Comparison of ENCODE assay signal across 1 cellular context in the genomic region with DNA sequence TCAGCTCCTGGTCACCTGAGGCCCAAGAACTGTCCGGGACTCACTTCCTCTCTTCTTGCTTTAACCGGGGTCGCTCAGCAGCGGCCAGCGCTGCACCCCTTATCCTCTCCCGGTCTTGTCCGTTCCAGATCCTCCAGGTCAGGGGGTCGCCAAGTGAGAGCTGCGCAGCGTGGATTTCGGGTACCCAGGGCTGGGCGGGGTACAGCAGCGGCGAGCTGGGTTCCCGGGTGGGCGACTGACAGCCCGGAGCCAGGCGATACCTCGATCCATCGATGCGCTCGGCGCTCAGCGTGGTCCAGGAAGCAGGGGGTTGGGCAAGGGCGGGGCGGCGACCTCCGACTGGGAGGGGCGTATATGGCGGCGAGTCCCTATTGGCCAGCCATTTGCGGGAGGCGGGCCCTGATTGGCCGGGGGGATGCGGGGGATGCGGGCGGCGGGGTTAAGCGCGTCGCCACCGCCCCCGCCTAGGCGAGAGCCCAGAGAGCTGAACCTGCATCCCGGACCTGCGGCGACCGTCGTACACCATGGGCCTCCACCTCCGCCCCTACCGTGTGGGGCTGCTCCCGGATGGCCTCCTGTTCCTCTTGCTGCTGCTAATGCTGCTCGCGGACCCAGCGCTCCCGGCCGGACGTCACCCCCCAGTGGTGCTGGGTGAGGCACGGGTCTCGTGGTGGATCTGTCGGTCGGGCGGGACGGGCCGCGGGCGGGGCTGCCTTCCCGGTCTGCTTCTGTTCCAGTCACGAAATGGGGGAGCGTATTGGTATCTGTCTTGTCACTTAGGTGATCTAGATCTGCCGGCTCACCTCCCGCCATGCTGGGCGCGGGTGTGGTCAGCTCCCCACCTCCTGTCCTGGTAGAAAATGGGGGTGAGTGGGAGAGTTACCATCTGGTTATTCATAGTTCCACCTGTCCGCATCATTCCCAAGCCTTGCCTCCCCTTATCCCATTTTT.
TF ChIP-seq lines count a peak whose summit lies in the region.

A gene with protein sequence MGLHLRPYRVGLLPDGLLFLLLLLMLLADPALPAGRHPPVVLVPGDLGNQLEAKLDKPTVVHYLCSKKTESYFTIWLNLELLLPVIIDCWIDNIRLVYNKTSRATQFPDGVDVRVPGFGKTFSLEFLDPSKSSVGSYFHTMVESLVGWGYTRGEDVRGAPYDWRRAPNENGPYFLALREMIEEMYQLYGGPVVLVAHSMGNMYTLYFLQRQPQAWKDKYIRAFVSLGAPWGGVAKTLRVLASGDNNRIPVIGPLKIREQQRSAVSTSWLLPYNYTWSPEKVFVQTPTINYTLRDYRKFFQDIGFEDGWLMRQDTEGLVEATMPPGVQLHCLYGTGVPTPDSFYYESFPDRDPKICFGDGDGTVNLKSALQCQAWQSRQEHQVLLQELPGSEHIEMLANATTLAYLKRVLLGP (plus strand): TSS at position 471 of the 951 bp plus-strand sequence. CDS start 54 bp downstream, at position 525.

TF ChIP-seq in HepG2, 621 proteins besides CTCF, POLR2A, EP300 and RAD21 (continued from another document and continues in another):
- TF ChIP-seq MXI1 (IDR thresholded peaks at IDR 0.05; ENCODE audit: borderline replicate concordance, low read depth, low read length) (peak; percentile 84; the same call in 2 of the 3 replicates), HMG20B (CRISPR knock-in tag; conservative IDR thresholded peaks at IDR 0.05) (no peak), DMAP1 (CRISPR knock-in tag; IDR thresholded peaks at IDR 0.05) (peak; percentile 77), TGIF2 (CRISPR knock-in tag; IDR thresholded peaks at IDR 0.05) (peak; percentile 91; the same call in 1 of the 2 replicates), ZNF530 (CRISPR knock-in tag; IDR thresholded peaks at IDR 0.05; ENCODE audit: low read depth) (no peak), JUND (CRISPR knock-in tag; IDR thresholded peaks at IDR 0.05) (no peak), RFX3 (CRISPR knock-in tag; IDR thresholded peaks at IDR 0.05) (no peak), YY1 (IDR thresholded peaks at IDR 0.05; ENCODE audit: insufficient read depth, insufficient replicate concordance, low read depth, low read length) (peak; percentile 79), HNRNPLL (IDR thresholded peaks at IDR 0.05; ENCODE audit: low read depth, low read length, poor library complexity, severe bottlenecking) (peak; percentile 64), CENPX (CRISPR knock-in tag; IDR thresholded peaks at IDR 0.05) (no peak), ZNF20 (CRISPR knock-in tag; IDR thresholded peaks at IDR 0.05) (no peak), ZNF749 (CRISPR knock-in tag; IDR thresholded peaks at IDR 0.05; ENCODE audit: borderline replicate concordance) (no peak), ZNF562 (CRISPR knock-in tag; IDR thresholded peaks at IDR 0.05; ENCODE audit: borderline replicate concordance) (no peak), XBP1 (CRISPR knock-in tag; IDR thresholded peaks at IDR 0.05) (no peak), MED1 (CRISPR knock-in tag; IDR thresholded peaks at IDR 0.05) (peak; percentile 62), FIP1L1 (IDR thresholded peaks at IDR 0.05; ENCODE audit: borderline replicate concordance, insufficient read depth, low read depth, low read length) (no peak), NR2F6 (IDR thresholded peaks at IDR 0.05) (no peak), NR2F6 (CRISPR knock-in tag; IDR thresholded peaks at IDR 0.05) (no peak; the same call in 1 of the 2 replicates), ZNF644 (CRISPR knock-in tag; IDR thresholded peaks at IDR 0.05; ENCODE audit: low read depth) (no peak), CAMTA2 (CRISPR knock-in tag; IDR thresholded peaks at IDR 0.05; ENCODE audit: borderline replicate concordance) (0 out of 2 replicates have a peak, but pooled peaks have one; percentile 35), POGZ (CRISPR knock-in tag; IDR thresholded peaks at IDR 0.05) (peak; percentile 90), ZNF292 (CRISPR knock-in tag; IDR thresholded peaks at IDR 0.05; ENCODE audit: borderline replicate concordance, low read depth) (0 out of 2 replicates have a peak, but pooled peaks have one; percentile 21), ZFP90 (CRISPR knock-in tag; IDR thresholded peaks at IDR 0.05; ENCODE audit: borderline replicate concordance) (peak; percentile 88), ARNTL (CRISPR knock-in tag; IDR thresholded peaks at IDR 0.05) (peak; percentile 53), SMAD1 (CRISPR knock-in tag; IDR thresholded peaks at IDR 0.05; ENCODE audit: borderline replicate concordance, low read depth) (peak; percentile 82), JDP2 (CRISPR knock-in tag; IDR thresholded peaks at IDR 0.05; ENCODE audit: borderline replicate concordance) (no peak; the same call in 1 of the 2 replicates), ZBTB7B (CRISPR knock-in tag; IDR thresholded peaks at IDR 0.05) (peak; percentile 81), RORA (CRISPR knock-in tag; IDR thresholded peaks at IDR 0.05) (no peak), SRF (IDR thresholded peaks at IDR 0.05; ENCODE audit: low read depth, low read length) (peak; percentile 95), ZFP41 (CRISPR knock-in tag; IDR thresholded peaks at IDR 0.05; ENCODE audit: borderline replicate concordance) (no peak)
- TF ChIP-seq, protein P1, sequence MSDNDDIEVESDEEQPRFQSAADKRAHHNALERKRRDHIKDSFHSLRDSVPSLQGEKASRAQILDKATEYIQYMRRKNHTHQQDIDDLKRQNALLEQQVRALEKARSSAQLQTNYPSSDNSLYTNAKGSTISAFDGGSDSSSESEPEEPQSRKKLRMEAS (IDR thresholded peaks at IDR 0.05): peak; percentile 64
- TF ChIP-seq, protein P2, sequence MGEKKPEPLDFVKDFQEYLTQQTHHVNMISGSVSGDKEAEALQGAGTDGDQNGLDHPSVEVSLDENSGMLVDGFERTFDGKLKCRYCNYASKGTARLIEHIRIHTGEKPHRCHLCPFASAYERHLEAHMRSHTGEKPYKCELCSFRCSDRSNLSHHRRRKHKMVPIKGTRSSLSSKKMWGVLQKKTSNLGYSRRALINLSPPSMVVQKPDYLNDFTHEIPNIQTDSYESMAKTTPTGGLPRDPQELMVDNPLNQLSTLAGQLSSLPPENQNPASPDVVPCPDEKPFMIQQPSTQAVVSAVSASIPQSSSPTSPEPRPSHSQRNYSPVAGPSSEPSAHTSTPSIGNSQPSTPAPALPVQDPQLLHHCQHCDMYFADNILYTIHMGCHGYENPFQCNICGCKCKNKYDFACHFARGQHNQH (CRISPR knock-in tag; IDR thresholded peaks at IDR 0.05): peak; percentile 40; the same call in 1 of the 2 replicates
- TF ChIP-seq, protein P3, sequence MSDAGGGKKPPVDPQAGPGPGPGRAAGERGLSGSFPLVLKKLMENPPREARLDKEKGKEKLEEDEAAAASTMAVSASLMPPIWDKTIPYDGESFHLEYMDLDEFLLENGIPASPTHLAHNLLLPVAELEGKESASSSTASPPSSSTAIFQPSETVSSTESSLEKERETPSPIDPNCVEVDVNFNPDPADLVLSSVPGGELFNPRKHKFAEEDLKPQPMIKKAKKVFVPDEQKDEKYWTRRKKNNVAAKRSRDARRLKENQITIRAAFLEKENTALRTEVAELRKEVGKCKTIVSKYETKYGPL (CRISPR knock-in tag; IDR thresholded peaks at IDR 0.05): no peak
- TF ChIP-seq, protein P4, sequence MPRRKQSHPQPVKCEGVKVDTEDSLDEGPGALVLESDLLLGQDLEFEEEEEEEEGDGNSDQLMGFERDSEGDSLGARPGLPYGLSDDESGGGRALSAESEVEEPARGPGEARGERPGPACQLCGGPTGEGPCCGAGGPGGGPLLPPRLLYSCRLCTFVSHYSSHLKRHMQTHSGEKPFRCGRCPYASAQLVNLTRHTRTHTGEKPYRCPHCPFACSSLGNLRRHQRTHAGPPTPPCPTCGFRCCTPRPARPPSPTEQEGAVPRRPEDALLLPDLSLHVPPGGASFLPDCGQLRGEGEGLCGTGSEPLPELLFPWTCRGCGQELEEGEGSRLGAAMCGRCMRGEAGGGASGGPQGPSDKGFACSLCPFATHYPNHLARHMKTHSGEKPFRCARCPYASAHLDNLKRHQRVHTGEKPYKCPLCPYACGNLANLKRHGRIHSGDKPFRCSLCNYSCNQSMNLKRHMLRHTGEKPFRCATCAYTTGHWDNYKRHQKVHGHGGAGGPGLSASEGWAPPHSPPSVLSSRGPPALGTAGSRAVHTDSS (CRISPR knock-in tag; conservative IDR thresholded peaks at IDR 0.05): no peak
- TF ChIP-seq, protein P5, sequence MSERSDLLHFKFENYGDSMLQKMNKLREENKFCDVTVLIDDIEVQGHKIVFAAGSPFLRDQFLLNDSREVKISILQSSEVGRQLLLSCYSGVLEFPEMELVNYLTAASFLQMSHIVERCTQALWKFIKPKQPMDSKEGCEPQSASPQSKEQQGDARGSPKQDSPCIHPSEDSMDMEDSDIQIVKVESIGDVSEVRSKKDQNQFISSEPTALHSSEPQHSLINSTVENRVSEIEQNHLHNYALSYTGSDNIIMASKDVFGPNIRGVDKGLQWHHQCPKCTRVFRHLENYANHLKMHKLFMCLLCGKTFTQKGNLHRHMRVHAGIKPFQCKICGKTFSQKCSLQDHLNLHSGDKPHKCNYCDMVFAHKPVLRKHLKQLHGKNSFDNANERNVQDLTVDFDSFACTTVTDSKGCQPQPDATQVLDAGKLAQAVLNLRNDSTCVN (CRISPR knock-in tag; IDR thresholded peaks at IDR 0.05; ENCODE audit: borderline replicate concordance): 0 out of 2 replicates have a peak, but pooled peaks have one; percentile 15
- TF ChIP-seq, protein P6, sequence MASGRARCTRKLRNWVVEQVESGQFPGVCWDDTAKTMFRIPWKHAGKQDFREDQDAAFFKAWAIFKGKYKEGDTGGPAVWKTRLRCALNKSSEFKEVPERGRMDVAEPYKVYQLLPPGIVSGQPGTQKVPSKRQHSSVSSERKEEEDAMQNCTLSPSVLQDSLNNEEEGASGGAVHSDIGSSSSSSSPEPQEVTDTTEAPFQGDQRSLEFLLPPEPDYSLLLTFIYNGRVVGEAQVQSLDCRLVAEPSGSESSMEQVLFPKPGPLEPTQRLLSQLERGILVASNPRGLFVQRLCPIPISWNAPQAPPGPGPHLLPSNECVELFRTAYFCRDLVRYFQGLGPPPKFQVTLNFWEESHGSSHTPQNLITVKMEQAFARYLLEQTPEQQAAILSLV (CRISPR knock-in tag; IDR thresholded peaks at IDR 0.05; ENCODE audit: borderline replicate concordance): no peak
- TF ChIP-seq, protein P7, sequence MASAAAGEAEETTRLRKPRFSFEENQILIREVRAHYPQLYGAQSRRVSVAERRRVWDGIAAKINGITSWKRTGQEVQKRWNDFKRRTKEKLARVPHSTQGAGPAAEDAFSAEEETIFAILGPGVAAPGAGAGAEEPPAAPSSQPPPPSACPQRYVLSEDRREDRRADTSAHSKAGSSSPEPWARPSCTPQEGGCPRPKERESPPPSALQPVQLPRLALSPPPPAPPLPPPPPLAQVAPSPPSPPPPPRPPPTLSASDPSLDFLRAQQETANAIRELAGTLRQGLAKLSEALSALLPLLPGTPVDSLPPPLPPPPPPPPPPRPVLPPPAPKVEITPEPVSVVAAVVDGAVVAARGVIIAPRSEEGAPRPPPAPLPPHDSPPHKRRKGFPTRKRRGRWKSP (CRISPR knock-in tag; IDR thresholded peaks at IDR 0.05): peak; percentile 59; the same call in 1 of the 2 replicates
- TF ChIP-seq, protein P8, sequence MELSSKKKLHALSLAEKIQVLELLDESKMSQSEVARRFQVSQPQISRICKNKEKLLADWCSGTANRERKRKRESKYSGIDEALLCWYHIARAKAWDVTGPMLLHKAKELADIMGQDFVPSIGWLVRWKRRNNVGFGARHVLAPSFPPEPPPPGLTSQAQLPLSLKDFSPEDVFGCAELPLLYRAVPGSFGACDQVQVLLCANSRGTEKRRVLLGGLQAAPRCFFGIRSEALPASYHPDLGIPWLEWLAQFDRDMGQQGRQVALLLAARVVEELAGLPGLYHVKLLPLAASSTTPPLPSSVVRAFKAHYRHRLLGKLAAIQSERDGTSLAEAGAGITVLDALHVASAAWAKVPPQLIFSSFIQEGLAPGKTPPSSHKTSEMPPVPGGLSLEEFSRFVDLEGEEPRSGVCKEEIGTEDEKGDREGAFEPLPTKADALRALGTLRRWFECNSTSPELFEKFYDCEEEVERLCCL (CRISPR knock-in tag; IDR thresholded peaks at IDR 0.05; ENCODE audit: borderline replicate concordance): no peak
- TF ChIP-seq, protein P9, sequence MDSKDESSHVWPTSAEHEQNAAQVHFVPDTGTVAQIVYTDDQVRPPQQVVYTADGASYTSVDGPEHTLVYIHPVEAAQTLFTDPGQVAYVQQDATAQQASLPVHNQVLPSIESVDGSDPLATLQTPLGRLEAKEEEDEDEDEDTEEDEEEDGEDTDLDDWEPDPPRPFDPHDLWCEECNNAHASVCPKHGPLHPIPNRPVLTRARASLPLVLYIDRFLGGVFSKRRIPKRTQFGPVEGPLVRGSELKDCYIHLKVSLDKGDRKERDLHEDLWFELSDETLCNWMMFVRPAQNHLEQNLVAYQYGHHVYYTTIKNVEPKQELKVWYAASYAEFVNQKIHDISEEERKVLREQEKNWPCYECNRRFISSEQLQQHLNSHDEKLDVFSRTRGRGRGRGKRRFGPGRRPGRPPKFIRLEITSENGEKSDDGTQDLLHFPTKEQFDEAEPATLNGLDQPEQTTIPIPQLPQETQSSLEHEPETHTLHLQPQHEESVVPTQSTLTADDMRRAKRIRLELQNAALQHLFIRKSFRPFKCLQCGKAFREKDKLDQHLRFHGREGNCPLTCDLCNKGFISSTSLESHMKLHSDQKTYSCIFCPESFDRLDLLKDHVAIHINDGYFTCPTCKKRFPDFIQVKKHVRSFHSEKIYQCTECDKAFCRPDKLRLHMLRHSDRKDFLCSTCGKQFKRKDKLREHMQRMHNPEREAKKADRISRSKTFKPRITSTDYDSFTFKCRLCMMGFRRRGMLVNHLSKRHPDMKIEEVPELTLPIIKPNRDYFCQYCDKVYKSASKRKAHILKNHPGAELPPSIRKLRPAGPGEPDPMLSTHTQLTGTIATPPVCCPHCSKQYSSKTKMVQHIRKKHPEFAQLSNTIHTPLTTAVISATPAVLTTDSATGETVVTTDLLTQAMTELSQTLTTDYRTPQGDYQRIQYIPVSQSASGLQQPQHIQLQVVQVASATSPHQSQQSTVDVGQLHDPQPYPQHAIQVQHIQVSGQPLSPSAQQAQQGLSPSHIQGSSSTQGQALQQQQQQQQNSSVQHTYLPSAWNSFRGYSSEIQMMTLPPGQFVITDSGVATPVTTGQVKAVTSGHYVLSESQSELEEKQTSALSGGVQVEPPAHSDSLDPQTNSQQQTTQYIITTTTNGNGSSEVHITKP (CRISPR knock-in tag; IDR thresholded peaks at IDR 0.05; ENCODE audit: low read depth): no peak
- TF ChIP-seq, protein P10, sequence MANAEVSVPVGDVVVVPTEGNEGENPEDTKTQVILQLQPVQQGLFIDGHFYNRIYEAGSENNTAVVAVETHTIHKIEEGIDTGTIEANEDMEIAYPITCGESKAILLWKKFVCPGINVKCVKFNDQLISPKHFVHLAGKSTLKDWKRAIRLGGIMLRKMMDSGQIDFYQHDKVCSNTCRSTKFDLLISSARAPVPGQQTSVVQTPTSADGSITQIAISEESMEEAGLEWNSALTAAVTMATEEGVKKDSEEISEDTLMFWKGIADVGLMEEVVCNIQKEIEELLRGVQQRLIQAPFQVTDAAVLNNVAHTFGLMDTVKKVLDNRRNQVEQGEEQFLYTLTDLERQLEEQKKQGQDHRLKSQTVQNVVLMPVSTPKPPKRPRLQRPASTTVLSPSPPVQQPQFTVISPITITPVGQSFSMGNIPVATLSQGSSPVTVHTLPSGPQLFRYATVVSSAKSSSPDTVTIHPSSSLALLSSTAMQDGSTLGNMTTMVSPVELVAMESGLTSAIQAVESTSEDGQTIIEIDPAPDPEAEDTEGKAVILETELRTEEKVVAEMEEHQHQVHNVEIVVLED (CRISPR knock-in tag; IDR thresholded peaks at IDR 0.05; ENCODE audit: borderline replicate concordance): peak; percentile 84
- TF ChIP-seq, protein P11, sequence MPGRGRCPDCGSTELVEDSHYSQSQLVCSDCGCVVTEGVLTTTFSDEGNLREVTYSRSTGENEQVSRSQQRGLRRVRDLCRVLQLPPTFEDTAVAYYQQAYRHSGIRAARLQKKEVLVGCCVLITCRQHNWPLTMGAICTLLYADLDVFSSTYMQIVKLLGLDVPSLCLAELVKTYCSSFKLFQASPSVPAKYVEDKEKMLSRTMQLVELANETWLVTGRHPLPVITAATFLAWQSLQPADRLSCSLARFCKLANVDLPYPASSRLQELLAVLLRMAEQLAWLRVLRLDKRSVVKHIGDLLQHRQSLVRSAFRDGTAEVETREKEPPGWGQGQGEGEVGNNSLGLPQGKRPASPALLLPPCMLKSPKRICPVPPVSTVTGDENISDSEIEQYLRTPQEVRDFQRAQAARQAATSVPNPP (CRISPR knock-in tag; IDR thresholded peaks at IDR 0.05): no peak; the same call in 1 of the 2 replicates
